Comparison of ENCODE assay signal across 7 cellular contexts in the genomic region with DNA sequence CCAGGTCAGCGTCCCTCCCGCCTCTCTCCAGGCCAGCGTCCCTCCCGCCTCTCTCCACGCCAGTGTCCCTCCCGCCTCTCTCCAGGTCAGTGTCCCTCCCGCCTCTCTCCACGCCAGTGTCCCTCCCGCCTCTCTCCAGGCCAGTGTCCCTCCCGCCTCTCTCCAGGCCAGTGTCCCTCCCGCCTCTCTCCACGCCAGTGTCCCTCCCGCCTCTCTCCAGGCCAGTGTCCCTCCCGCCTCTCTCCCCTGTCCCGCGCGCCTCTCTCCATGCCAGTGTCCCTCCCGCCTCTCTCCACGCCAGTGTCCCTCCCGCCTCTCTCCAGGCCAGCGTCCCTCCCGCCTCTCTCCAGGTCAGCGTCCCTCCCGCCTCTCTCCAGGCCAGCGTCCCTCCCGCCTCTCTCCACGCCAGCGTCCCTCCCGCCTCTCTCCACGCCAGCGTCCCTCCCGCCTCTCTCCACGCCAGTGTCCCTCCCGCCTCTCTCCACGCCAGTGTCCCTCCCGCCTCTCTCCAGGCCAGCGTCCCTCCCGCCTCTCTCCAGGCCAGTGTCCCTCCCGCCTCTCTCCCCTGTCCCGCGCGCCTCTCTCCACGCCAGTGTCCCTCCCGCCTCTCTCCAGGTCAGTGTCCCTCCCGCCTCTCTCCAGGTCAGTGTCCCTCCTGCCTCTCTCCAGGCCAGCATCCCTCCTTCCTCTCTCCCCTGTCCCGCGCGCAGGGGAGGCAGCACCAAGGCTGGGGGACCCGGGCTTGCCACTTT. TPM values are rescaled to one million over a fixed set of nuclear protein-coding genes. Genes with fewer than 3 reads are reported as not detected.
A peak's percentile ranks its signal among the peaks of the same experiment; 100 is the strongest.
DNase-seq lines count a peak whose midpoint lies in the region; ATAC-seq and TF ChIP-seq lines count a peak whose summit lies in the region.
"Not testable (repeated sequence)": the region's sequence is repeated elsewhere in the genome, so short reads cannot be mapped to it uniquely, and the experiment has no call there.

No MANE protein-coding gene starts in this region.

- H3K36me3 ChIP-seq in H7 (replicated peaks; ENCODE audit: control insufficient read depth, insufficient read depth, low read length); cardiac muscle cell; neural progenitor cell: not testable (repeated sequence)

- not testable (repeated sequence) for H3K4me1 ChIP-seq in cardiac muscle cell (ENCODE audit: low read depth)
- H3K4me1 ChIP-seq in neural progenitor cell: peaks cover 15% of the 10 kb centered on the region

- H3K4me3 ChIP-seq in H7 (ENCODE audit: insufficient read depth, low read depth, low read length): peak overlapping the region; percentile 26; the same call in 1 of the 2 replicates
- H3K4me3 ChIP-seq in dorsolateral prefrontal cortex: peak overlapping the region in 52 of 59 donors; percentile 2 to 59 (median 37)
- H3K4me3 ChIP-seq in cardiac muscle cell: peak overlapping the region; percentile 0
- H3K4me3 ChIP-seq in neural progenitor cell: peak overlapping the region; percentile 52

- not testable (repeated sequence) for H3K27ac Mint-ChIP-seq in WTC11
- peak overlapping the region; percentile 71 for H3K27ac Mint-ChIP-seq in neural progenitor cell
- peak overlapping the region; percentile 52 for H3K27ac Mint-ChIP-seq in stimulated activated naive B cell treated with anti-CD40 and anti-IgM and Interleukin-4, amounts not matched to agents 10 μg/mL and 1 μg/mL and 100 μg/mL, for 72 hours

- CTCF ChIA-PET in WTC11 (lab: Charles Lee): not testable (repeated sequence)

- not testable (repeated sequence) for TF ChIP-seq CTCF in WTC11 (IDR thresholded peaks at IDR 0.05); dorsolateral prefrontal cortex (IDR thresholded peaks at IDR 0.05 in 54 of 56, conservative IDR thresholded peaks at IDR 0.05 in 2 of 56; ENCODE audit: low read depth in 1 of 56, partially characterized antibody in 56 of 56); cardiac muscle cell (IDR thresholded peaks at IDR 0.05; ENCODE audit: low read depth, low read length); neural progenitor cell (IDR thresholded peaks at IDR 0.05)

- H3F3A ChIP-seq in neural progenitor cell (ENCODE audit: low read depth): peaks cover 18% of the 10 kb centered on the region

- peaks cover 45% of the 10 kb centered on the region for H3K27me3 ChIP-seq in H7 (ENCODE audit: control insufficient read depth, insufficient read depth, low read length)
- H3K27me3 ChIP-seq in dorsolateral prefrontal cortex: not testable (repeated sequence)
- H3K27me3 ChIP-seq in cardiac muscle cell: peaks cover 45% of the 10 kb centered on the region
- peaks cover 39% of the 10 kb centered on the region for H3K27me3 ChIP-seq in neural progenitor cell

- H3K79me2 ChIP-seq in neural progenitor cell (ENCODE audit: low read depth): peaks cover 25% of the 10 kb centered on the region

- POLR2A ChIA-PET in WTC11 (lab: Charles Lee): interaction anchor here (1.0 kb wide), 1 partner anchor 33 kb away, joined by 3 read pairs; no protein-coding TSS in a partner anchor

- not testable (repeated sequence) for ATAC-seq in WTC11; left lobe of liver; stimulated activated naive B cell treated with anti-CD40 and anti-IgM and Interleukin-4, amounts not matched to agents 10 μg/mL and 1 μg/mL and 100 μg/mL, for 72 hours (replicated peaks)

- not testable (repeated sequence) for H3K9me3 Mint-ChIP-seq in WTC11; neural progenitor cell; stimulated activated naive B cell treated with anti-CD40 and anti-IgM and Interleukin-4, amounts not matched to agents 10 μg/mL and 1 μg/mL and 100 μg/mL, for 72 hours

- H3K4me3 Mint-ChIP-seq in WTC11 (peak overlapping the region; percentile 69), neural progenitor cell (peak overlapping the region; percentile 86)
- peak overlapping the region in 1 of 2 donors; percentile 54 for H3K4me3 Mint-ChIP-seq in stimulated activated naive B cell treated with anti-CD40 and anti-IgM and Interleukin-4, amounts not matched to agents 10 μg/mL and 1 μg/mL and 100 μg/mL, for 72 hours

- H4K20me1 ChIP-seq in neural progenitor cell (ENCODE audit: low read depth): peaks cover 22% of the 10 kb centered on the region

- peak overlapping the region; percentile 23 for H2AFZ ChIP-seq in neural progenitor cell (replicated peaks)

- peaks cover 69% of the 10 kb centered on the region for H3K27me3 Mint-ChIP-seq in WTC11 (ENCODE audit: low read depth)
- H3K27me3 Mint-ChIP-seq in neural progenitor cell (ENCODE audit: insufficient read depth, low read depth): not testable (repeated sequence)
- peaks cover 21 to 54% of the 10 kb centered on the region in 2 donors for H3K27me3 Mint-ChIP-seq in stimulated activated naive B cell treated with anti-CD40 and anti-IgM and Interleukin-4, amounts not matched to agents 10 μg/mL and 1 μg/mL and 100 μg/mL, for 72 hours

- H3K4me1 Mint-ChIP-seq in WTC11 (peaks cover 15% of the 10 kb centered on the region), neural progenitor cell (peaks cover 26% of the 10 kb centered on the region)
- H3K4me1 Mint-ChIP-seq in stimulated activated naive B cell treated with anti-CD40 and anti-IgM and Interleukin-4, amounts not matched to agents 10 μg/mL and 1 μg/mL and 100 μg/mL, for 72 hours: peaks cover 10 to 14% of the 10 kb centered on the region in 2 donors

- H3K27ac ChIP-seq in dorsolateral prefrontal cortex: peak overlapping the region in 1 of 59 donors; percentile 13
- not testable (repeated sequence) for H3K27ac ChIP-seq in cardiac muscle cell, neural progenitor cell

- H3K9me3 ChIP-seq in cardiac muscle cell (ENCODE audit: low read depth); neural progenitor cell (ENCODE audit: low read depth): not testable (repeated sequence)

- not testable (repeated sequence) for H3K9ac ChIP-seq in neural progenitor cell

- H3K36me3 Mint-ChIP-seq in WTC11; stimulated activated naive B cell treated with anti-CD40 and anti-IgM and Interleukin-4, amounts not matched to agents 10 μg/mL and 1 μg/mL and 100 μg/mL, for 72 hours: not testable (repeated sequence)
- H3K36me3 Mint-ChIP-seq in neural progenitor cell: peaks cover 26% of the 10 kb centered on the region

- intact Hi-C loops in dorsolateral prefrontal cortex (cut with DNase I): not testable (repeated sequence)

- H3K4me2 ChIP-seq in neural progenitor cell: peak overlapping the region; percentile 92

- not testable (repeated sequence) for DNase-seq in H7; WTC11 (ENCODE audit: low spot score); cardiac muscle cell (ENCODE audit: low read depth in 1 of 2, low spot score in 1 of 2); neural progenitor cell (ENCODE audit: low spot score); stimulated activated naive B cell treated with anti-CD40 and anti-IgM and Interleukin-4, amounts not matched to agents 10 μg/mL and 1 μg/mL and 100 μg/mL, for 72 hours
- DNase-seq in dorsolateral prefrontal cortex (peak in 2 of 10 donors; percentile 18 to 44), left lobe of liver (ENCODE audit: low spot score) (peak; percentile 52)

RNA-seq across cellular contexts. Expression of a gene that starts 1.7 kb away (rescaled TPM):
- total RNA-seq in H7 (2014; rRNA removed; shearing (Covaris generic)): 0.04 and 0.38 TPM in 2 replicates
- total RNA-seq in WTC11 (2021): 0.55 to 0.96 TPM (median 0.80 TPM) in 3 replicates
- 10 to 100 TPM in 96 of 120 experiments, 1 to 10 TPM in 24; 2.2 to 43.2 (median 13.9) TPM for total RNA-seq in dorsolateral prefrontal cortex
- 1.3 and 4.7 TPM in 2 replicates for total RNA-seq in cardiac muscle cell
- 0.28 and 2.8 TPM in 2 replicates for polyA plus RNA-seq in cardiac muscle cell
- total RNA-seq in left lobe of liver: 5.1 TPM
- total RNA-seq in neural progenitor cell (ENCODE audit: low replicate concordance): 7.8 and 18.4 TPM in 2 replicates

Comparison
In these comparisons a context has a peak if more than half of its experiments do, and no peak if none do; other contexts are left out.
1. H3K4me3 ChIP-seq: peak in every context shown above with its lines; median percentile 52 in neural progenitor cell; 37 in dorsolateral prefrontal cortex; 26 in H7; 0 in cardiac muscle cell.